ENCODE assay signal across 24 cellular contexts in the genomic region with DNA sequence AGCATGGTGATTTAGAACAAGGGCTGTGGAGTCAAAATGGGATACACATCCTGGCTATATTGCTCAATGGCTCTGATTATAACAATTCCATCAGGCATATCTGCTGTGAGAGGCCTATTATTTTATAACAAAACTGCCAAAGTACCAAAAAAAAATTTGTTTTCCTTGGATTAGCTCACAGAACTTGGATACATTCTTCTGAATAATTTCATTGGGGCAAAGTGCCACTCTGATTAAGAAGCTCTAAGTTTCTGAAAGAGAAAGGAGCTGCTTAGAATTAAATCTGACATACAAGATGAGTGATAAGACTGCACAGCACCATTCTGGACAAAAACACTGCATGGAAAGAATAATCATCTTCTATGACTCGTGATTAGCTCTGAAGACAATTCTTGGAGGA.
"Had no signal": no experiment of that assay in that cellular context is flagged by ENCODE, and none has a peak within 500 bp of the region (broad histone marks: within the 10 kb centered on the region; RNA-seq: fewer than 3 reads in every experiment).

No MANE protein-coding gene starts in this region.

- H3K9me3 ChIP-seq: MG63, SJCRH30 had no signal

- H3K27ac ChIP-seq: brain microvascular endothelial cell, cardiac muscle cell, SJCRH30 had no signal

- H3K27me3 ChIP-seq: brain microvascular endothelial cell, cardiac muscle cell, MG63, SJCRH30 had no signal

- H3K4me1 ChIP-seq: SJCRH30 had no signal

- DNase-seq: activated B cell treated with CpG ODN at 0.5 μM for 24 hours; activated CD4-positive, alpha-beta memory T cell treated with anti-CD3 and anti-CD28 coated beads, Interleukin-2, amount 10 ng/mL, durations not matched to agents 7 days and 5 days; activated CD4-positive, alpha-beta T cell treated with anti-CD3 and anti-CD28 coated beads, Interleukin-2, amount 10 ng/mL, durations not matched to agents 7 days and 5 days; activated T-cell treated with anti-CD3 and anti-CD28 coated beads, Interleukin-2, amount 50 U/mL, for 72 hours; amygdala; brain microvascular endothelial cell; MG63; MV-4-11; NCI-H1092 treated with DMSO at 0.1 percent for 48 hours; NCI-H1417 treated with DMSO at 0.1 percent for 48 hours; NCI-H1694; NCI-H2029; NCI-H345; NCI-H510A; NCI-H69; NK-92 treated with Interleukin-12 subunit alpha and Interleukin-12 subunit beta, amount 100 ng/mL, for 24 hours; OCI-M1; Right ventricle myocardium superior; RPMI8226; SJCRH30; T-helper 2 cell; T1000 had no signal

- ATAC-seq: activated T-cell treated with anti-CD3 and anti-CD28 coated beads, Interleukin-2, amount 50 U/mL, for 72 hours; Panc1 had no signal

- H3K4me3 ChIP-seq: cardiac muscle cell, MG63, SJCRH30 had no signal
